ENCODE assay signal across 1 cellular context in the genomic region with DNA sequence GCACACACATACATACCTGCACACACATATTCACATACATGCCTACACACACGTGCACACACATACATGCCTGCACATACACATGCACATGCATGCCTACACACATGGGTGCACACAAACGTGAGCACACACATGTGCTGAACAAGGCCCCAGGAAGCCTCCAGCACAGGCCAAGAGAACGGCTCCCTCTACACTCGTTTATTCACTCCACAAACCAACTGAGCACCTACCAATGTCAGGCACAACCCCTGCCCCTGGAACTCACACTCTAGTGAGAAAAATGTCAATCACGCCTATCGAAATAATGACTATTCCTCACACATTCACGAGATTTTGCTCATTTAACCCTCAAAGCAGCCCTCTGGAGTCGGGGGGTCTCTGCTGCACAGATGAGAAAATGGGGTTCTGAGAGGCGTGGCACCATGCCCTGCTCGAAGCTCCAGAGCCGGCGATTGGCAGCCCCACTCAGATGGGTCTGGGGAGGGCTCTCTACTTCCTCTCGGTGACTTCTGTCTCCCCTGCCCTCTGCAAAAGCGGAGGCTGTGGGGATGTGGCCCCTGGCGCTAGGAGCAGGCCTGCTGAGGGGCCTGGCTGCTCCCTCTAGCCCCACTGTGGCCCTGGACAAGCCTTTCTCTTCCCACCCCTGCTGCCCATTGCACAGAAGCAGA.
A peak's percentile ranks its signal among the peaks of the same experiment; 100 is the strongest.
TF ChIP-seq lines count a peak whose summit lies in the region.

No MANE protein-coding gene starts in this region.

TF ChIP-seq in HepG2, 621 proteins besides CTCF, POLR2A, EP300 and RAD21 (continued from another document):
- TF ChIP-seq ZNF589 (CRISPR knock-in tag; conservative IDR thresholded peaks at IDR 0.05): no peak
- TF ChIP-seq ZNF552 (CRISPR knock-in tag; IDR thresholded peaks at IDR 0.05; ENCODE audit: borderline replicate concordance): no peak
- TF ChIP-seq ZNF629 (CRISPR knock-in tag; conservative IDR thresholded peaks at IDR 0.05): peak; percentile 66
- TF ChIP-seq, protein P1, sequence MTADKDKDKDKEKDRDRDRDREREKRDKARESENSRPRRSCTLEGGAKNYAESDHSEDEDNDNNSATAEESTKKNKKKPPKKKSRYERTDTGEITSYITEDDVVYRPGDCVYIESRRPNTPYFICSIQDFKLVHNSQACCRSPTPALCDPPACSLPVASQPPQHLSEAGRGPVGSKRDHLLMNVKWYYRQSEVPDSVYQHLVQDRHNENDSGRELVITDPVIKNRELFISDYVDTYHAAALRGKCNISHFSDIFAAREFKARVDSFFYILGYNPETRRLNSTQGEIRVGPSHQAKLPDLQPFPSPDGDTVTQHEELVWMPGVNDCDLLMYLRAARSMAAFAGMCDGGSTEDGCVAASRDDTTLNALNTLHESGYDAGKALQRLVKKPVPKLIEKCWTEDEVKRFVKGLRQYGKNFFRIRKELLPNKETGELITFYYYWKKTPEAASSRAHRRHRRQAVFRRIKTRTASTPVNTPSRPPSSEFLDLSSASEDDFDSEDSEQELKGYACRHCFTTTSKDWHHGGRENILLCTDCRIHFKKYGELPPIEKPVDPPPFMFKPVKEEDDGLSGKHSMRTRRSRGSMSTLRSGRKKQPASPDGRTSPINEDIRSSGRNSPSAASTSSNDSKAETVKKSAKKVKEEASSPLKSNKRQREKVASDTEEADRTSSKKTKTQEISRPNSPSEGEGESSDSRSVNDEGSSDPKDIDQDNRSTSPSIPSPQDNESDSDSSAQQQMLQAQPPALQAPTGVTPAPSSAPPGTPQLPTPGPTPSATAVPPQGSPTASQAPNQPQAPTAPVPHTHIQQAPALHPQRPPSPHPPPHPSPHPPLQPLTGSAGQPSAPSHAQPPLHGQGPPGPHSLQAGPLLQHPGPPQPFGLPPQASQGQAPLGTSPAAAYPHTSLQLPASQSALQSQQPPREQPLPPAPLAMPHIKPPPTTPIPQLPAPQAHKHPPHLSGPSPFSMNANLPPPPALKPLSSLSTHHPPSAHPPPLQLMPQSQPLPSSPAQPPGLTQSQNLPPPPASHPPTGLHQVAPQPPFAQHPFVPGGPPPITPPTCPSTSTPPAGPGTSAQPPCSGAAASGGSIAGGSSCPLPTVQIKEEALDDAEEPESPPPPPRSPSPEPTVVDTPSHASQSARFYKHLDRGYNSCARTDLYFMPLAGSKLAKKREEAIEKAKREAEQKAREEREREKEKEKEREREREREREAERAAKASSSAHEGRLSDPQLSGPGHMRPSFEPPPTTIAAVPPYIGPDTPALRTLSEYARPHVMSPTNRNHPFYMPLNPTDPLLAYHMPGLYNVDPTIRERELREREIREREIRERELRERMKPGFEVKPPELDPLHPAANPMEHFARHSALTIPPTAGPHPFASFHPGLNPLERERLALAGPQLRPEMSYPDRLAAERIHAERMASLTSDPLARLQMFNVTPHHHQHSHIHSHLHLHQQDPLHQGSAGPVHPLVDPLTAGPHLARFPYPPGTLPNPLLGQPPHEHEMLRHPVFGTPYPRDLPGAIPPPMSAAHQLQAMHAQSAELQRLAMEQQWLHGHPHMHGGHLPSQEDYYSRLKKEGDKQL (CRISPR knock-in tag; IDR thresholded peaks at IDR 0.05; ENCODE audit: low read depth): no peak
- TF ChIP-seq MBNL3 (CRISPR knock-in tag; conservative IDR thresholded peaks at IDR 0.05): no peak
- TF ChIP-seq, protein P2, sequence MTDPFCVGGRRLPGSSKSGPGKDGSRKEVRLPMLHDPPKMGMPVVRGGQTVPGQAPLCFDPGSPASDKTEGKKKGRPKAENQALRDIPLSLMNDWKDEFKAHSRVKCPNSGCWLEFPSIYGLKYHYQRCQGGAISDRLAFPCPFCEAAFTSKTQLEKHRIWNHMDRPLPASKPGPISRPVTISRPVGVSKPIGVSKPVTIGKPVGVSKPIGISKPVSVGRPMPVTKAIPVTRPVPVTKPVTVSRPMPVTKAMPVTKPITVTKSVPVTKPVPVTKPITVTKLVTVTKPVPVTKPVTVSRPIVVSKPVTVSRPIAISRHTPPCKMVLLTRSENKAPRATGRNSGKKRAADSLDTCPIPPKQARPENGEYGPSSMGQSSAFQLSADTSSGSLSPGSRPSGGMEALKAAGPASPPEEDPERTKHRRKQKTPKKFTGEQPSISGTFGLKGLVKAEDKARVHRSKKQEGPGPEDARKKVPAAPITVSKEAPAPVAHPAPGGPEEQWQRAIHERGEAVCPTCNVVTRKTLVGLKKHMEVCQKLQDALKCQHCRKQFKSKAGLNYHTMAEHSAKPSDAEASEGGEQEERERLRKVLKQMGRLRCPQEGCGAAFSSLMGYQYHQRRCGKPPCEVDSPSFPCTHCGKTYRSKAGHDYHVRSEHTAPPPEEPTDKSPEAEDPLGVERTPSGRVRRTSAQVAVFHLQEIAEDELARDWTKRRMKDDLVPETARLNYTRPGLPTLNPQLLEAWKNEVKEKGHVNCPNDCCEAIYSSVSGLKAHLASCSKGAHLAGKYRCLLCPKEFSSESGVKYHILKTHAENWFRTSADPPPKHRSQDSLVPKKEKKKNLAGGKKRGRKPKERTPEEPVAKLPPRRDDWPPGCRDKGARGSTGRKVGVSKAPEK (CRISPR knock-in tag; IDR thresholded peaks at IDR 0.05; ENCODE audit: borderline replicate concordance): no peak
